Comparison of ENCODE assay signal across 1 cellular context in the genomic region with DNA sequence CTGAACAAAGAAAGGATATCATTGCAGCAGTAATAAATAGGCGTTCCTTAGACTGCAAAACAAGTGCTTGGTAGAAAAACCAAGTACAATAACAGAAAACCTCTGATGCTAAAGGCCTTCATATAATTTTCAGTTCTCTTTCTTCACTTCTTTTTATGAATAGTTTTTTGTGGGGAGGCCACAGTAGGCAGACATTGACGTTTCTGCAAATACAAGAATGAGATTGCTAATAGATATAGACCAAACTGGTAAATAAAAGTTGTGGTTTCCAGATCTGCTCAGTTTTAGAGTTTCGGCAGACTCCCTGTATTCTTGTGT.
TF ChIP-seq lines count a peak whose summit lies in the region.

No MANE protein-coding gene starts in this region.

TF ChIP-seq in GM23338, 12 proteins besides CTCF, POLR2A, EP300 and RAD21 (continued from another document):
- TF ChIP-seq, protein P1, sequence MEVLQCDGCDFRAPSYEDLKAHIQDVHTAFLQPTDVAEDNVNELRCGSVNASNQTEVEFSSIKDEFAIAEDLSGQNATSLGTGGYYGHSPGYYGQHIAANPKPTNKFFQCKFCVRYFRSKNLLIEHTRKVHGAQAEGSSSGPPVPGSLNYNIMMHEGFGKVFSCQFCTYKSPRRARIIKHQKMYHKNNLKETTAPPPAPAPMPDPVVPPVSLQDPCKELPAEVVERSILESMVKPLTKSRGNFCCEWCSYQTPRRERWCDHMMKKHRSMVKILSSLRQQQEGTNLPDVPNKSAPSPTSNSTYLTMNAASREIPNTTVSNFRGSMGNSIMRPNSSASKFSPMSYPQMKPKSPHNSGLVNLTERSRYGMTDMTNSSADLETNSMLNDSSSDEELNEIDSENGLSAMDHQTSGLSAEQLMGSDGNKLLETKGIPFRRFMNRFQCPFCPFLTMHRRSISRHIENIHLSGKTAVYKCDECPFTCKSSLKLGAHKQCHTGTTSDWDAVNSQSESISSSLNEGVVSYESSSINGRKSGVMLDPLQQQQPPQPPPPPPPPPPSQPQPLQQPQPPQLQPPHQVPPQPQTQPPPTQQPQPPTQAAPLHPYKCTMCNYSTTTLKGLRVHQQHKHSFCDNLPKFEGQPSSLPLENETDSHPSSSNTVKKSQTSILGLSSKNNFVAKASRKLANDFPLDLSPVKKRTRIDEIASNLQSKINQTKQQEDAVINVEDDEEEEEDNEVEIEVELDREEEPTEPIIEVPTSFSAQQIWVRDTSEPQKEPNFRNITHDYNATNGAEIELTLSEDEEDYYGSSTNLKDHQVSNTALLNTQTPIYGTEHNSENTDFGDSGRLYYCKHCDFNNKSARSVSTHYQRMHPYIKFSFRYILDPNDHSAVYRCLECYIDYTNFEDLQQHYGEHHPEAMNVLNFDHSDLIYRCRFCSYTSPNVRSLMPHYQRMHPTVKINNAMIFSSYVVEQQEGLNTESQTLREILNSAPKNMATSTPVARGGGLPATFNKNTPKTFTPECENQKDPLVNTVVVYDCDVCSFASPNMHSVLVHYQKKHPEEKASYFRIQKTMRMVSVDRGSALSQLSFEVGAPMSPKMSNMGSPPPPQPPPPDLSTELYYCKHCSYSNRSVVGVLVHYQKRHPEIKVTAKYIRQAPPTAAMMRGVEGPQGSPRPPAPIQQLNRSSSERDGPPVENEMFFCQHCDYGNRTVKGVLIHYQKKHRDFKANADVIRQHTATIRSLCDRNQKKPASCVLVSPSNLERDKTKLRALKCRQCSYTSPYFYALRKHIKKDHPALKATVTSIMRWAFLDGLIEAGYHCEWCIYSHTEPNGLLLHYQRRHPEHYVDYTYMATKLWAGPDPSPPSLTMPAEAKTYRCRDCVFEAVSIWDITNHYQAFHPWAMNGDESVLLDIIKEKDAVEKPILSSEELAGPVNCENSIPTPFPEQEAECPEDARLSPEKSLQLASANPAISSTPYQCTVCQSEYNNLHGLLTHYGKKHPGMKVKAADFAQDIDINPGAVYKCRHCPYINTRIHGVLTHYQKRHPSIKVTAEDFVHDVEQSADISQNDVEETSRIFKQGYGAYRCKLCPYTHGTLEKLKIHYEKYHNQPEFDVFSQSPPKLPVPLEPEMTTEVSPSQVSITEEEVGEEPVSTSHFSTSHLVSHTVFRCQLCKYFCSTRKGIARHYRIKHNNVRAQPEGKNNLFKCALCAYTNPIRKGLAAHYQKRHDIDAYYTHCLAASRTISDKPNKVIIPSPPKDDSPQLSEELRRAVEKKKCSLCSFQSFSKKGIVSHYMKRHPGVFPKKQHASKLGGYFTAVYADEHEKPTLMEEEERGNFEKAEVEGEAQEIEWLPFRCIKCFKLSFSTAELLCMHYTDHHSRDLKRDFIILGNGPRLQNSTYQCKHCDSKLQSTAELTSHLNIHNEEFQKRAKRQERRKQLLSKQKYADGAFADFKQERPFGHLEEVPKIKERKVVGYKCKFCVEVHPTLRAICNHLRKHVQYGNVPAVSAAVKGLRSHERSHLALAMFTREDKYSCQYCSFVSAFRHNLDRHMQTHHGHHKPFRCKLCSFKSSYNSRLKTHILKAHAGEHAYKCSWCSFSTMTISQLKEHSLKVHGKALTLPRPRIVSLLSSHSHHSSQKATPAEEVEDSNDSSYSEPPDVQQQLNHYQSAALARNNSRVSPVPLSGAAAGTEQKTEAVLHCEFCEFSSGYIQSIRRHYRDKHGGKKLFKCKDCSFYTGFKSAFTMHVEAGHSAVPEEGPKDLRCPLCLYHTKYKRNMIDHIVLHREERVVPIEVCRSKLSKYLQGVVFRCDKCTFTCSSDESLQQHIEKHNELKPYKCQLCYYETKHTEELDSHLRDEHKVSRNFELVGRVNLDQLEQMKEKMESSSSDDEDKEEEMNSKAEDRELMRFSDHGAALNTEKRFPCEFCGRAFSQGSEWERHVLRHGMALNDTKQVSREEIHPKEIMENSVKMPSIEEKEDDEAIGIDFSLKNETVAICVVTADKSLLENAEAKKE (CRISPR knock-in tag; IDR thresholded peaks at IDR 0.05): no peak
- TF ChIP-seq ZNF114 (CRISPR knock-in tag; IDR thresholded peaks at IDR 0.05): no peak
- no peak for TF ChIP-seq POLR2AphosphoS5 (IDR thresholded peaks at IDR 0.05; ENCODE audit: low read depth)
- TF ChIP-seq EZH2phosphoT487 (IDR thresholded peaks at IDR 0.05; ENCODE audit: unreplicated experiment): no peak
- no peak for TF ChIP-seq STAT1 (IDR thresholded peaks at IDR 0.05; ENCODE audit: unreplicated experiment)
- TF ChIP-seq CREB1 (CRISPR knock-in tag; IDR thresholded peaks at IDR 0.05; ENCODE audit: low read depth): no peak
